Comparison of ENCODE assay signal across 7 cellular contexts in genomic region chr21:15755125-15755524, GRCh38.
"Had no signal": no experiment of that assay in that cellular context is flagged by ENCODE, and none has a peak within 500 bp of the region (broad histone marks: within the 10 kb centered on the region; RNA-seq: fewer than 3 reads in every experiment).

No MANE protein-coding gene starts in this region.

- ATAC-seq: activated T-helper 17 cell treated with anti-CD3 and anti-CD28 coated beads, Interleukin-2, amount 50 U/mL, for 72 hours; stimulated activated effector memory CD8-positive, alpha-beta T cell treated with anti-CD3 and anti-CD28 coated beads, Interleukin-12 subunit alpha, Interleukin-12 subunit beta, amount 100 ng/mL, for 72 hours had no signal

- FAIRE-seq: frontal cortex had no signal

- H3K9me3 ChIP-seq: SK-N-SH, thyroid gland had no signal

- H3K36me3 ChIP-seq: thyroid gland had no signal

- H3K4me2 ChIP-seq: SK-N-SH had no signal

- DNase-seq: activated CD4-positive, alpha-beta T cell treated with anti-CD3 and anti-CD28 coated beads for 48 hours; activated naive CD4-positive, alpha-beta T cell treated with anti-CD3 and anti-CD28 coated beads, Interleukin-2, amount 50 U/mL, for 16 hours; SK-N-SH; thyroid gland had no signal

- H3K9ac ChIP-seq: SK-N-SH had no signal

- H3K27me3 ChIP-seq: thyroid gland had no signal

- H3K27ac ChIP-seq: thyroid gland had no signal

- H3K4me3 ChIP-seq: thyroid gland had no signal
